1 cellular context compared by ENCODE assay signal in genomic region chr17:40191237-40192208, GRCh38.
TF ChIP-seq lines count a peak whose summit lies in the region.

No MANE protein-coding gene starts in this region.

TF ChIP-seq in HepG2, 621 proteins besides CTCF, POLR2A, EP300 and RAD21 (continued from another document and continues in another):
- TF ChIP-seq HMGXB3 (CRISPR knock-in tag; IDR thresholded peaks at IDR 0.05; ENCODE audit: borderline replicate concordance) (peak; percentile 51; the same call in 1 of the 2 replicates), NONO (IDR thresholded peaks at IDR 0.05) (no peak), NONO (CRISPR knock-in tag; conservative IDR thresholded peaks at IDR 0.05) (peak; percentile 55; the same call in 1 of the 2 replicates), ZNF577 (CRISPR knock-in tag; IDR thresholded peaks at IDR 0.05; ENCODE audit: borderline replicate concordance, low read depth) (no peak), MAFF (IDR thresholded peaks at IDR 0.05; ENCODE audit: low read depth, low read length) (no peak), ZBTB7B (CRISPR knock-in tag; IDR thresholded peaks at IDR 0.05) (peak; percentile 71; the same call in 1 of the 2 replicates), ZNF710 (CRISPR knock-in tag; IDR thresholded peaks at IDR 0.05; ENCODE audit: borderline replicate concordance) (peak; percentile 41; the same call in 1 of the 2 replicates), NFYC (CRISPR knock-in tag; IDR thresholded peaks at IDR 0.05) (no peak), ZNF10 (CRISPR knock-in tag; IDR thresholded peaks at IDR 0.05; ENCODE audit: borderline replicate concordance, low read depth) (no peak), ZBTB34 (CRISPR knock-in tag; IDR thresholded peaks at IDR 0.05) (no peak), SIX4 (CRISPR knock-in tag; IDR thresholded peaks at IDR 0.05) (no peak), RFXANK (CRISPR knock-in tag; IDR thresholded peaks at IDR 0.05) (no peak), ZNF75D (CRISPR knock-in tag; IDR thresholded peaks at IDR 0.05; ENCODE audit: borderline replicate concordance) (no peak), U2AF2 (IDR thresholded peaks at IDR 0.05; ENCODE audit: low read depth, low read length) (no peak), ELK4 (CRISPR knock-in tag; IDR thresholded peaks at IDR 0.05; ENCODE audit: borderline replicate concordance) (no peak), ZNF556 (CRISPR knock-in tag; IDR thresholded peaks at IDR 0.05; ENCODE audit: borderline replicate concordance) (no peak), ZNF143 (CRISPR knock-in tag; IDR thresholded peaks at IDR 0.05) (no peak), ZNF484 (CRISPR knock-in tag; IDR thresholded peaks at IDR 0.05; ENCODE audit: borderline replicate concordance, low read depth) (no peak), PBX2 (CRISPR knock-in tag; IDR thresholded peaks at IDR 0.05) (no peak), IKZF5 (CRISPR knock-in tag; IDR thresholded peaks at IDR 0.05) (peak; percentile 68; the same call in 1 of the 2 replicates), ZNF546 (CRISPR knock-in tag; conservative IDR thresholded peaks at IDR 0.05) (0 out of 2 replicates have a peak, but pooled peaks have one; percentile 76), FOXO1 (CRISPR knock-in tag; IDR thresholded peaks at IDR 0.05) (no peak; the same call in 1 of the 2 replicates), E2F1 (CRISPR knock-in tag; IDR thresholded peaks at IDR 0.05) (no peak), CENPT (CRISPR knock-in tag; IDR thresholded peaks at IDR 0.05; ENCODE audit: low read depth) (no peak), CEBPZ (IDR thresholded peaks at IDR 0.05; ENCODE audit: low read length) (no peak), NKX3-1 (CRISPR knock-in tag; IDR thresholded peaks at IDR 0.05) (no peak), RELA (CRISPR knock-in tag; IDR thresholded peaks at IDR 0.05) (no peak)
- TF ChIP-seq, protein P1, sequence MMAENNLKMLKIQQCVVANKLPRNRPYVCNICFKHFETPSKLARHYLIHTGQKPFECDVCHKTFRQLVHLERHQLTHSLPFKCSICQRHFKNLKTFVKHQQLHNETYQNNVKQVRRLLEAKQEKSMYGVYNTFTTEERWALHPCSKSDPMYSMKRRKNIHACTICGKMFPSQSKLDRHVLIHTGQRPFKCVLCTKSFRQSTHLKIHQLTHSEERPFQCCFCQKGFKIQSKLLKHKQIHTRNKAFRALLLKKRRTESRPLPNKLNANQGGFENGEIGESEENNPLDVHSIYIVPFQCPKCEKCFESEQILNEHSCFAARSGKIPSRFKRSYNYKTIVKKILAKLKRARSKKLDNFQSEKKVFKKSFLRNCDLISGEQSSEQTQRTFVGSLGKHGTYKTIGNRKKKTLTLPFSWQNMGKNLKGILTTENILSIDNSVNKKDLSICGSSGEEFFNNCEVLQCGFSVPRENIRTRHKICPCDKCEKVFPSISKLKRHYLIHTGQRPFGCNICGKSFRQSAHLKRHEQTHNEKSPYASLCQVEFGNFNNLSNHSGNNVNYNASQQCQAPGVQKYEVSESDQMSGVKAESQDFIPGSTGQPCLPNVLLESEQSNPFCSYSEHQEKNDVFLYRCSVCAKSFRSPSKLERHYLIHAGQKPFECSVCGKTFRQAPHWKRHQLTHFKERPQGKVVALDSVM (CRISPR knock-in tag; IDR thresholded peaks at IDR 0.05): no peak; the same call in 1 of the 2 replicates
- TF ChIP-seq, protein P2, sequence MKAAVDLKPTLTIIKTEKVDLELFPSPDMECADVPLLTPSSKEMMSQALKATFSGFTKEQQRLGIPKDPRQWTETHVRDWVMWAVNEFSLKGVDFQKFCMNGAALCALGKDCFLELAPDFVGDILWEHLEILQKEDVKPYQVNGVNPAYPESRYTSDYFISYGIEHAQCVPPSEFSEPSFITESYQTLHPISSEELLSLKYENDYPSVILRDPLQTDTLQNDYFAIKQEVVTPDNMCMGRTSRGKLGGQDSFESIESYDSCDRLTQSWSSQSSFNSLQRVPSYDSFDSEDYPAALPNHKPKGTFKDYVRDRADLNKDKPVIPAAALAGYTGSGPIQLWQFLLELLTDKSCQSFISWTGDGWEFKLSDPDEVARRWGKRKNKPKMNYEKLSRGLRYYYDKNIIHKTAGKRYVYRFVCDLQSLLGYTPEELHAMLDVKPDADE (CRISPR knock-in tag; IDR thresholded peaks at IDR 0.05): no peak
- TF ChIP-seq, protein P3, sequence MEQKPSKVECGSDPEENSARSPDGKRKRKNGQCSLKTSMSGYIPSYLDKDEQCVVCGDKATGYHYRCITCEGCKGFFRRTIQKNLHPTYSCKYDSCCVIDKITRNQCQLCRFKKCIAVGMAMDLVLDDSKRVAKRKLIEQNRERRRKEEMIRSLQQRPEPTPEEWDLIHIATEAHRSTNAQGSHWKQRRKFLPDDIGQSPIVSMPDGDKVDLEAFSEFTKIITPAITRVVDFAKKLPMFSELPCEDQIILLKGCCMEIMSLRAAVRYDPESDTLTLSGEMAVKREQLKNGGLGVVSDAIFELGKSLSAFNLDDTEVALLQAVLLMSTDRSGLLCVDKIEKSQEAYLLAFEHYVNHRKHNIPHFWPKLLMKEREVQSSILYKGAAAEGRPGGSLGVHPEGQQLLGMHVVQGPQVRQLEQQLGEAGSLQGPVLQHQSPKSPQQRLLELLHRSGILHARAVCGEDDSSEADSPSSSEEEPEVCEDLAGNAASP (CRISPR knock-in tag; IDR thresholded peaks at IDR 0.05; ENCODE audit: borderline replicate concordance): no peak
- TF ChIP-seq, protein P4, sequence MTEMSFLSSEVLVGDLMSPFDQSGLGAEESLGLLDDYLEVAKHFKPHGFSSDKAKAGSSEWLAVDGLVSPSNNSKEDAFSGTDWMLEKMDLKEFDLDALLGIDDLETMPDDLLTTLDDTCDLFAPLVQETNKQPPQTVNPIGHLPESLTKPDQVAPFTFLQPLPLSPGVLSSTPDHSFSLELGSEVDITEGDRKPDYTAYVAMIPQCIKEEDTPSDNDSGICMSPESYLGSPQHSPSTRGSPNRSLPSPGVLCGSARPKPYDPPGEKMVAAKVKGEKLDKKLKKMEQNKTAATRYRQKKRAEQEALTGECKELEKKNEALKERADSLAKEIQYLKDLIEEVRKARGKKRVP (CRISPR knock-in tag; IDR thresholded peaks at IDR 0.05): no peak
